In the genomic region with DNA sequence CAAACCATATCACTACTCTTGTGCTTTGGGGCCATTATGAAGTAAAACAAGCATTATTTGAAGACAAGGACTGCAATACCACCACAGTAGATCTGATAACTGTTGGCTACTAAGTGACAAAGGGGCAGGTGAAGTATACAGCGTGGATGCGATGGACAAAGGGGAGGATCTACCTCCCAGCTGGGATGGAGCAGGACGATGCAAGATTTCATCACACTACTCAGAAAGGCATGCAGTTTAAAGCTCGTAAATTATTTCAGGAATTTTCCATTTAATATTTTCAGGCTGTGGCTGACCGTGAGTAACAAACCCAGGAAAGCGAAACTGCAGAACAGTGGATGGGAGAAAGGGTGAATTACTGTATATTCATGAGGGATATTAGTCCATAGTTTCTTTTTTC, we compare ENCODE assay signal across 15 cellular contexts. TPM values are rescaled to one million over a fixed set of nuclear protein-coding genes. Genes with fewer than 3 reads are reported as not detected.
"Had no signal": no experiment of that assay in that cellular context is flagged by ENCODE, and none has a peak within 500 bp of the region (broad histone marks: within the 10 kb centered on the region; RNA-seq: fewer than 3 reads in every experiment).

No MANE protein-coding gene starts in this region.

RNA-seq across cellular contexts. Expression of a gene that starts 5.5 kb away (rescaled TPM):
- total RNA-seq: activated naive CD4-positive, alpha-beta T cell treated with anti-CD3 and anti-CD28 coated beads, Interleukin-2, amount 50 U/mL, for 72 hours; activated T-helper 17 cell treated with anti-CD3 and anti-CD28 coated beads, Interleukin-2, amount 50 U/mL, for 72 hours; adrenal gland; breast epithelium; endodermal cell; fibroblast of lung; gastrocnemius medialis; liver; mucosa of descending colon; occipital lobe; progenitor cell of endocrine pancreas; sigmoid colon; spleen; vagina had no signal
- polyA plus RNA-seq: adrenal gland, fibroblast of lung, neural cell, sigmoid colon, spleen had no signal
